Comparison of ENCODE assay signal across 7 cellular contexts in genomic region chr10:8911032-8911431, GRCh38.
ATAC-seq and TF ChIP-seq lines count a peak whose summit lies in the region.
"Had no signal": no experiment of that assay in that cellular context is flagged by ENCODE, and none has a peak within 500 bp of the region (broad histone marks: within the 10 kb centered on the region; RNA-seq: fewer than 3 reads in every experiment).

No MANE protein-coding gene starts in this region.

- peak overlapping the region; percentile 8; the same call in 1 of the 2 replicates for H3K27ac ChIP-seq in 22Rv1
- H3K27ac ChIP-seq: A549; BLaER1; BLaER1 treated with 17β-estradiol and CSF1 and Interleukin-3, amounts not matched to agents 10 nM and 100 nM; C4-2B had no signal

- no peak for ATAC-seq in HG03457 (IDR thresholded peaks at IDR 0.05; ENCODE audit: unreplicated experiment)
- ATAC-seq: A549; CD8-positive, alpha-beta T cell had no signal

- no peak for TF ChIP-seq CTCF in 22Rv1 (IDR thresholded peaks at IDR 0.05)
